In genomic region chr14:50381008-50381407, GRCh38 we compare ENCODE assay signal across 23 cellular contexts.
"Had no signal": no experiment of that assay in that cellular context is flagged by ENCODE, and none has a peak within 500 bp of the region (broad histone marks: within the 10 kb centered on the region; RNA-seq: fewer than 3 reads in every experiment).

No MANE protein-coding gene starts in this region.

- ATAC-seq: Panc1, PC-3 had no signal

- H3K4me3 ChIP-seq: MG63 had no signal

- H3K27me3 ChIP-seq: MG63 had no signal

- DNase-seq: Karpas-422, KG1, MG63, NCI-H1092, NCI-H1105 treated with DMSO at 0.1 percent for 48 hours, NCI-H1417 treated with DMSO at 0.1 percent for 48 hours, NCI-H146, NCI-H187, NCI-H2029, NCI-H2081 treated with DMSO at 0.1 percent for 48 hours, NCI-H2171, NCI-H226, NCI-H446, NCI-H510A, NCI-H524 treated with DMSO at 0.1 percent for 48 hours, NCI-H774, PC-3, SHP77, SK-N-SH had no signal

- H3K27ac ChIP-seq: HL-60, RWPE1 had no signal

- H3K4me2 ChIP-seq: SK-N-SH had no signal

- H3K36me3 ChIP-seq: MG63 had no signal

- FAIRE-seq: HTR-8/SVneo had no signal

- H3K9me3 ChIP-seq: MG63, SK-N-SH had no signal

- H3K9ac ChIP-seq: SK-N-SH had no signal
